In the genomic region with DNA sequence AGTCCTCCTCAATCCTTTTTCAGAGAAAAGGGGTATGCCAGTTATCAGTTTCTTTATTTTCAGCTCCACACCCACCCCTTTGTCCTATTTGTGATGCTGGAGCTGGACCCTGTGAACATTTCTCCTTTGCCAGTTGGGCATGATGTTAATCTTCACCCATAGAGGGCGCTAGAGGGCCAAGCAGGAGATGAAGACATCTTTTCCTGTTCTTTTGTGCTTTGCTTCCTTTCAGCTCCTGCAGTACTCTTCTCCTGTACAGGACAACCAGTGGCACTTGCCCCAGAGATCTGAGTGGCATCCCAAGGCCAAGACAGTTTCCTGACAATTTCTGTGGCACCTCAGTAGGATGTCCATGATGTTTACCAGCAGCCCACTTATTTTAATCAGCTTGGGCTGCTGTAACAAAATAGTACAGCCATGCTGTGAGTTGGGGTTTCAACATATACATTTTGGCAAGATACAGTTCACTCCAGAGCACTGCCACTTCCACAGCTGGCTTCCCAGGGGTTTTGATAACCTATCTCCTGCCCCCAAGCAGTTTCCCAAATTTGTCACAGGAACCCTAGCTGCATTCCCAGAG, we compare ENCODE assay signal across 8 cellular contexts. TPM values are rescaled to one million over a fixed set of nuclear protein-coding genes. Genes with fewer than 3 reads are reported as not detected.
A peak's percentile ranks its signal among the peaks of the same experiment; 100 is the strongest.
DNase-seq lines count a peak whose midpoint lies in the region; TF ChIP-seq lines count a peak whose summit lies in the region.

No MANE protein-coding gene starts in this region.

- DNase-seq in CD14-positive monocyte (ENCODE audit: low spot score) (no peak), H7 (peak; percentile 68), NCI-H774 (lab: John Stamatoyannopoulos, UW) (peak; percentile 6), epithelial cell of proximal tubule (ENCODE audit: low read depth) (no peak), non-pigmented ciliary epithelial cell (ENCODE audit: low read depth) (peak; percentile 22), HuH-7.5 (ENCODE audit: low spot score) (no peak), T1000 (lab: John Stamatoyannopoulos, UW) (no peak)
- DNase-seq in activated CD8-positive, alpha-beta memory T cell treated with anti-CD3 and anti-CD28 coated beads for 24 hours, result peak; percentile 70

- no peak overlapping the region for H3K27ac Mint-ChIP-seq in CD14-positive monocyte

- intact Hi-C loops in CD14-positive monocyte (cut with micrococcal nuclease), result loop anchor here (5.0 to 10.0 kb wide), 4 partner anchors 38 to 151 kb away; partner anchors contain the start of genes GTF2H1 (in 1 of the 2), HPS5 (in 1 of the 2) and LDHA (in 1 of the 2)

- H3K4me3 ChIP-seq in H7 (ENCODE audit: insufficient read depth, low read depth, low read length), result no peak overlapping the region
- no peak overlapping the region for H3K4me3 ChIP-seq in epithelial cell of proximal tubule (ENCODE audit: low read depth, low read length)

- H3K36me3 Mint-ChIP-seq in CD14-positive monocyte, result no peaks in the 10 kb centered on the region

- TF ChIP-seq CTCF in CD14-positive monocyte (IDR thresholded peaks at IDR 0.05) (peak; percentile 91), epithelial cell of proximal tubule (conservative IDR thresholded peaks at IDR 0.05; ENCODE audit: low read depth, low read length) (peak; percentile 84)

- peaks cover 4% of the 10 kb centered on the region; the same call in 1 of the 2 replicates for H3K27me3 ChIP-seq in H7 (ENCODE audit: control insufficient read depth, insufficient read depth, low read length)

- peaks cover 0 to 2% (median 0%) of the 10 kb centered on the region in 7 donors for H3K9me3 Mint-ChIP-seq in CD14-positive monocyte

- peaks cover 2 to 10% (median 7%) of the 10 kb centered on the region in 3 donors for H3K27me3 Mint-ChIP-seq in CD14-positive monocyte (ENCODE audit: low read depth in 3 of 3)

- H3K4me1 Mint-ChIP-seq in CD14-positive monocyte, result peaks cover 11% of the 10 kb centered on the region

- H3K36me3 ChIP-seq in H7 (replicated peaks; ENCODE audit: control insufficient read depth, insufficient read depth, low read length), result no peaks in the 10 kb centered on the region

- H3K4me3 Mint-ChIP-seq in CD14-positive monocyte, result no peak overlapping the region

RNA-seq across cellular contexts. Expression of gene SAA2, which starts 4.6 kb away (rescaled TPM):
- not detected for polyA plus RNA-seq in CD14-positive monocyte
- not detected in 2 replicates for total RNA-seq in H7 (2014; rRNA removed; shearing (Covaris generic))
- total RNA-seq in epithelial cell of proximal tubule, result 15.2 and 63.5 TPM in 2 replicates

RNA-seq across cellular contexts. Expression of gene SAA4, which starts 7.3 kb away (rescaled TPM):
- polyA plus RNA-seq in CD14-positive monocyte, result not detected
- not detected in 2 replicates for total RNA-seq in H7 (2014; rRNA removed; shearing (Covaris generic))
- total RNA-seq in epithelial cell of proximal tubule, result 0.22 and 2.8 TPM in 2 replicates

RNA-seq across cellular contexts. Expression of gene SAA1, which starts 22.2 kb away (rescaled TPM):
- not detected for polyA plus RNA-seq in CD14-positive monocyte
- total RNA-seq in H7 (2014; rRNA removed; shearing (Covaris generic)), result not detected in 2 replicates
- 46.7 and 69.7 TPM in 2 replicates for total RNA-seq in epithelial cell of proximal tubule

Comparison
In these comparisons a context has a peak if more than half of its experiments do, and no peak if none do; other contexts are left out.
1. DNase-seq: peak in H7 (single experiment), NCI-H774 (single experiment), activated CD8-positive, alpha-beta memory T cell treated with anti-CD3 and anti-CD28 coated beads for 24 hours (single experiment) and non-pigmented ciliary epithelial cell (single experiment); none in CD14-positive monocyte (single experiment), epithelial cell of proximal tubule (single experiment), HuH-7.5 (single experiment) and T1000 (single experiment).
2. RNA of gene SAA2, which starts 4.6 kb away (total RNA-seq): 15.2 to 63.5 TPM in epithelial cell of proximal tubule; not detected in H7; every median in the first group is over 10 times any median in the second.
3. RNA of gene SAA1, which starts 22.2 kb away (total RNA-seq): 46.7 to 69.7 TPM in epithelial cell of proximal tubule; not detected in H7; every median in the first group is over 10 times any median in the second.